Comparison of ENCODE assay signal across 8 cellular contexts in genomic region chr10:100670828-100671479, GRCh38.
A peak's percentile ranks its signal among the peaks of the same experiment; 100 is the strongest.
DNase-seq lines count a peak whose midpoint lies in the region; ATAC-seq and TF ChIP-seq lines count a peak whose summit lies in the region.

No MANE protein-coding gene starts in this region.

- no peaks in the 10 kb centered on the region for H3K9me3 Mint-ChIP-seq in natural killer cell

- no peak overlapping the region for H3K27ac Mint-ChIP-seq in natural killer cell

- peak; percentile 76 to 96 (median 80) for ATAC-seq in natural killer cell
- ATAC-seq in upper lobe of right lung = peak; percentile 84
- ATAC-seq in GM18861 (IDR thresholded peaks at IDR 0.05; ENCODE audit: unreplicated experiment) = no peak

- H3K4me1 ChIP-seq in upper lobe of right lung = no peaks in the 10 kb centered on the region

- H3K4me1 Mint-ChIP-seq in natural killer cell = peaks cover 0 to 11% of the 10 kb centered on the region in 2 donors

- no peak overlapping the region for H3K4me3 Mint-ChIP-seq in natural killer cell

- H3K9me3 ChIP-seq in upper lobe of right lung = no peaks in the 10 kb centered on the region

- peaks cover 34% of the 10 kb centered on the region for H3K27me3 ChIP-seq in H7 (ENCODE audit: control insufficient read depth, insufficient read depth, low read length)
- H3K27me3 ChIP-seq in upper lobe of right lung = peaks cover 81% of the 10 kb centered on the region

- no peaks in the 10 kb centered on the region for H3K36me3 ChIP-seq in H7 (replicated peaks; ENCODE audit: control insufficient read depth, insufficient read depth, low read length)
- H3K36me3 ChIP-seq in upper lobe of right lung = no peaks in the 10 kb centered on the region

- H3K27me3 Mint-ChIP-seq in natural killer cell (ENCODE audit: low read depth in 2 of 2) = peaks cover 50 to 64% of the 10 kb centered on the region in 2 donors

- peak overlapping the region; percentile 22 for H3K4me3 ChIP-seq in H7 (ENCODE audit: insufficient read depth, low read depth, low read length)
- H3K4me3 ChIP-seq in coronary artery = peak overlapping the region; percentile 12
- H3K4me3 ChIP-seq in upper lobe of right lung = no peak overlapping the region

- intact Hi-C loops in natural killer cell (cut with micrococcal nuclease) (loop anchor here (1.0 to 5.0 kb wide), 4 partner anchors 72 to 341 kb away; no protein-coding TSS in a partner anchor), upper lobe of right lung (cut with DNase I) (no loop called here)

- no peaks in the 10 kb centered on the region for H3K36me3 Mint-ChIP-seq in natural killer cell

- H3K27ac ChIP-seq in coronary artery (no peak overlapping the region), upper lobe of right lung (no peak overlapping the region)

- TF ChIP-seq CTCF in coronary artery (IDR thresholded peaks at IDR 0.05) (peak; percentile 71), natural killer cell (IDR thresholded peaks at IDR 0.05) (peak; percentile 88), upper lobe of right lung (IDR thresholded peaks at IDR 0.05) (peak; percentile 68)

- peak; percentile 59 for DNase-seq in AG08395 (ENCODE audit: low spot score)
- peak; percentile 95 for DNase-seq in H7
- DNase-seq in activated CD4-positive, alpha-beta T cell treated with anti-CD3 and anti-CD28 coated beads for 24 hours (ENCODE audit: low read depth in 2 of 2) = peak; percentile 50 to 58
- DNase-seq in coronary artery (ENCODE audit: low spot score) = no peak
- peak; percentile 65 for DNase-seq in natural killer cell
- DNase-seq in upper lobe of right lung = peak; percentile 72
- no peak for DNase-seq in SIG-M5 (lab: John Stamatoyannopoulos, UW)

Comparison
In these comparisons a context has a peak if more than half of its experiments do, and no peak if none do; other contexts are left out.
1. DNase-seq: peak in AG08395 (single experiment), H7 (single experiment), activated CD4-positive, alpha-beta T cell treated with anti-CD3 and anti-CD28 coated beads for 24 hours (2 of 2), natural killer cell (single experiment) and upper lobe of right lung (single experiment); none in coronary artery (single experiment) and SIG-M5 (single experiment).
2. Peak in every context shown above with its lines, with median percentiles within 50 percentile points of each other: CTCF ChIP-seq.